In the genomic region with DNA sequence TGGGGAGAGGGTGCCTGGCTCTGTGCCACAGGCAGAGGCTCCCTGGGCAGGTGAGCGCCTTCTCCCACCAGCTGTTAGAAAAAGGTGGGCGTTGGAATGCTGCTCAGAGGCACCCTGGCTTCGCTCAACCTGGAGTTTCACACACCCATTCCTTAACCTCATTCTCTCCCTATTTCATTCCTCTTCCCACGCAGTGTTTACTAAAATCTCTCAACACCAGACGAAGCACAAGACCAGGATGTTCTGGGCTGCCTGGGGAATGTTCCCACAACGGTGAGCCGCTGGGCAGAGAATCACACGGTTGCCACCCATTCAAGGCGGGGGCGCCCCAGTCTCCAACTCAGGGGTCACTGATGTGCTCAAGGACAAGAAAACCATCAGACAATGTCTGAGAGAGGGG, we compare ENCODE assay signal across 1 cellular context.
TF ChIP-seq lines count a peak whose summit lies in the region.

No MANE protein-coding gene starts in this region.

TF ChIP-seq in GM23338, 12 proteins besides CTCF, POLR2A, EP300 and RAD21 (continued from another document):
- TF ChIP-seq, protein P1, sequence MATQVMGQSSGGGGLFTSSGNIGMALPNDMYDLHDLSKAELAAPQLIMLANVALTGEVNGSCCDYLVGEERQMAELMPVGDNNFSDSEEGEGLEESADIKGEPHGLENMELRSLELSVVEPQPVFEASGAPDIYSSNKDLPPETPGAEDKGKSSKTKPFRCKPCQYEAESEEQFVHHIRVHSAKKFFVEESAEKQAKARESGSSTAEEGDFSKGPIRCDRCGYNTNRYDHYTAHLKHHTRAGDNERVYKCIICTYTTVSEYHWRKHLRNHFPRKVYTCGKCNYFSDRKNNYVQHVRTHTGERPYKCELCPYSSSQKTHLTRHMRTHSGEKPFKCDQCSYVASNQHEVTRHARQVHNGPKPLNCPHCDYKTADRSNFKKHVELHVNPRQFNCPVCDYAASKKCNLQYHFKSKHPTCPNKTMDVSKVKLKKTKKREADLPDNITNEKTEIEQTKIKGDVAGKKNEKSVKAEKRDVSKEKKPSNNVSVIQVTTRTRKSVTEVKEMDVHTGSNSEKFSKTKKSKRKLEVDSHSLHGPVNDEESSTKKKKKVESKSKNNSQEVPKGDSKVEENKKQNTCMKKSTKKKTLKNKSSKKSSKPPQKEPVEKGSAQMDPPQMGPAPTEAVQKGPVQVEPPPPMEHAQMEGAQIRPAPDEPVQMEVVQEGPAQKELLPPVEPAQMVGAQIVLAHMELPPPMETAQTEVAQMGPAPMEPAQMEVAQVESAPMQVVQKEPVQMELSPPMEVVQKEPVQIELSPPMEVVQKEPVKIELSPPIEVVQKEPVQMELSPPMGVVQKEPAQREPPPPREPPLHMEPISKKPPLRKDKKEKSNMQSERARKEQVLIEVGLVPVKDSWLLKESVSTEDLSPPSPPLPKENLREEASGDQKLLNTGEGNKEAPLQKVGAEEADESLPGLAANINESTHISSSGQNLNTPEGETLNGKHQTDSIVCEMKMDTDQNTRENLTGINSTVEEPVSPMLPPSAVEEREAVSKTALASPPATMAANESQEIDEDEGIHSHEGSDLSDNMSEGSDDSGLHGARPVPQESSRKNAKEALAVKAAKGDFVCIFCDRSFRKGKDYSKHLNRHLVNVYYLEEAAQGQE (IDR thresholded peaks at IDR 0.05; ENCODE audit: unreplicated experiment) = no peak
- TF ChIP-seq ZNF114 (CRISPR knock-in tag; IDR thresholded peaks at IDR 0.05) (no peak), EZH2phosphoT487 (IDR thresholded peaks at IDR 0.05; ENCODE audit: unreplicated experiment) (no peak), ZNF331 (CRISPR knock-in tag; IDR thresholded peaks at IDR 0.05; ENCODE audit: low read depth) (no peak), NANOG (IDR thresholded peaks at IDR 0.05; ENCODE audit: borderline replicate concordance) (no peak), POLR2AphosphoS5 (IDR thresholded peaks at IDR 0.05; ENCODE audit: low read depth) (no peak)
- TF ChIP-seq, protein P2, sequence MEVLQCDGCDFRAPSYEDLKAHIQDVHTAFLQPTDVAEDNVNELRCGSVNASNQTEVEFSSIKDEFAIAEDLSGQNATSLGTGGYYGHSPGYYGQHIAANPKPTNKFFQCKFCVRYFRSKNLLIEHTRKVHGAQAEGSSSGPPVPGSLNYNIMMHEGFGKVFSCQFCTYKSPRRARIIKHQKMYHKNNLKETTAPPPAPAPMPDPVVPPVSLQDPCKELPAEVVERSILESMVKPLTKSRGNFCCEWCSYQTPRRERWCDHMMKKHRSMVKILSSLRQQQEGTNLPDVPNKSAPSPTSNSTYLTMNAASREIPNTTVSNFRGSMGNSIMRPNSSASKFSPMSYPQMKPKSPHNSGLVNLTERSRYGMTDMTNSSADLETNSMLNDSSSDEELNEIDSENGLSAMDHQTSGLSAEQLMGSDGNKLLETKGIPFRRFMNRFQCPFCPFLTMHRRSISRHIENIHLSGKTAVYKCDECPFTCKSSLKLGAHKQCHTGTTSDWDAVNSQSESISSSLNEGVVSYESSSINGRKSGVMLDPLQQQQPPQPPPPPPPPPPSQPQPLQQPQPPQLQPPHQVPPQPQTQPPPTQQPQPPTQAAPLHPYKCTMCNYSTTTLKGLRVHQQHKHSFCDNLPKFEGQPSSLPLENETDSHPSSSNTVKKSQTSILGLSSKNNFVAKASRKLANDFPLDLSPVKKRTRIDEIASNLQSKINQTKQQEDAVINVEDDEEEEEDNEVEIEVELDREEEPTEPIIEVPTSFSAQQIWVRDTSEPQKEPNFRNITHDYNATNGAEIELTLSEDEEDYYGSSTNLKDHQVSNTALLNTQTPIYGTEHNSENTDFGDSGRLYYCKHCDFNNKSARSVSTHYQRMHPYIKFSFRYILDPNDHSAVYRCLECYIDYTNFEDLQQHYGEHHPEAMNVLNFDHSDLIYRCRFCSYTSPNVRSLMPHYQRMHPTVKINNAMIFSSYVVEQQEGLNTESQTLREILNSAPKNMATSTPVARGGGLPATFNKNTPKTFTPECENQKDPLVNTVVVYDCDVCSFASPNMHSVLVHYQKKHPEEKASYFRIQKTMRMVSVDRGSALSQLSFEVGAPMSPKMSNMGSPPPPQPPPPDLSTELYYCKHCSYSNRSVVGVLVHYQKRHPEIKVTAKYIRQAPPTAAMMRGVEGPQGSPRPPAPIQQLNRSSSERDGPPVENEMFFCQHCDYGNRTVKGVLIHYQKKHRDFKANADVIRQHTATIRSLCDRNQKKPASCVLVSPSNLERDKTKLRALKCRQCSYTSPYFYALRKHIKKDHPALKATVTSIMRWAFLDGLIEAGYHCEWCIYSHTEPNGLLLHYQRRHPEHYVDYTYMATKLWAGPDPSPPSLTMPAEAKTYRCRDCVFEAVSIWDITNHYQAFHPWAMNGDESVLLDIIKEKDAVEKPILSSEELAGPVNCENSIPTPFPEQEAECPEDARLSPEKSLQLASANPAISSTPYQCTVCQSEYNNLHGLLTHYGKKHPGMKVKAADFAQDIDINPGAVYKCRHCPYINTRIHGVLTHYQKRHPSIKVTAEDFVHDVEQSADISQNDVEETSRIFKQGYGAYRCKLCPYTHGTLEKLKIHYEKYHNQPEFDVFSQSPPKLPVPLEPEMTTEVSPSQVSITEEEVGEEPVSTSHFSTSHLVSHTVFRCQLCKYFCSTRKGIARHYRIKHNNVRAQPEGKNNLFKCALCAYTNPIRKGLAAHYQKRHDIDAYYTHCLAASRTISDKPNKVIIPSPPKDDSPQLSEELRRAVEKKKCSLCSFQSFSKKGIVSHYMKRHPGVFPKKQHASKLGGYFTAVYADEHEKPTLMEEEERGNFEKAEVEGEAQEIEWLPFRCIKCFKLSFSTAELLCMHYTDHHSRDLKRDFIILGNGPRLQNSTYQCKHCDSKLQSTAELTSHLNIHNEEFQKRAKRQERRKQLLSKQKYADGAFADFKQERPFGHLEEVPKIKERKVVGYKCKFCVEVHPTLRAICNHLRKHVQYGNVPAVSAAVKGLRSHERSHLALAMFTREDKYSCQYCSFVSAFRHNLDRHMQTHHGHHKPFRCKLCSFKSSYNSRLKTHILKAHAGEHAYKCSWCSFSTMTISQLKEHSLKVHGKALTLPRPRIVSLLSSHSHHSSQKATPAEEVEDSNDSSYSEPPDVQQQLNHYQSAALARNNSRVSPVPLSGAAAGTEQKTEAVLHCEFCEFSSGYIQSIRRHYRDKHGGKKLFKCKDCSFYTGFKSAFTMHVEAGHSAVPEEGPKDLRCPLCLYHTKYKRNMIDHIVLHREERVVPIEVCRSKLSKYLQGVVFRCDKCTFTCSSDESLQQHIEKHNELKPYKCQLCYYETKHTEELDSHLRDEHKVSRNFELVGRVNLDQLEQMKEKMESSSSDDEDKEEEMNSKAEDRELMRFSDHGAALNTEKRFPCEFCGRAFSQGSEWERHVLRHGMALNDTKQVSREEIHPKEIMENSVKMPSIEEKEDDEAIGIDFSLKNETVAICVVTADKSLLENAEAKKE (CRISPR knock-in tag; IDR thresholded peaks at IDR 0.05) = no peak
- TF ChIP-seq, protein P3, sequence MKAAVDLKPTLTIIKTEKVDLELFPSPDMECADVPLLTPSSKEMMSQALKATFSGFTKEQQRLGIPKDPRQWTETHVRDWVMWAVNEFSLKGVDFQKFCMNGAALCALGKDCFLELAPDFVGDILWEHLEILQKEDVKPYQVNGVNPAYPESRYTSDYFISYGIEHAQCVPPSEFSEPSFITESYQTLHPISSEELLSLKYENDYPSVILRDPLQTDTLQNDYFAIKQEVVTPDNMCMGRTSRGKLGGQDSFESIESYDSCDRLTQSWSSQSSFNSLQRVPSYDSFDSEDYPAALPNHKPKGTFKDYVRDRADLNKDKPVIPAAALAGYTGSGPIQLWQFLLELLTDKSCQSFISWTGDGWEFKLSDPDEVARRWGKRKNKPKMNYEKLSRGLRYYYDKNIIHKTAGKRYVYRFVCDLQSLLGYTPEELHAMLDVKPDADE (IDR thresholded peaks at IDR 0.05) = no peak
